In genomic region chr1:116288201-116288598, GRCh38 we compare ENCODE assay signal across 13 cellular contexts.
A peak's percentile ranks its signal among the peaks of the same experiment; 100 is the strongest.
DNase-seq lines count a peak whose midpoint lies in the region; ATAC-seq and TF ChIP-seq lines count a peak whose summit lies in the region.
"Had no signal": no experiment of that assay in that cellular context is flagged by ENCODE, and none has a peak within 500 bp of the region (broad histone marks: within the 10 kb centered on the region; RNA-seq: fewer than 3 reads in every experiment).

No MANE protein-coding gene starts in this region.

- H3K4me3 Mint-ChIP-seq in activated CD4-positive, alpha-beta memory T cell treated with anti-CD3 and anti-CD28 coated beads, Interleukin-2, amount 10 ng/mL, durations not matched to agents 7 days and 5 days = no peak overlapping the region
- H3K4me3 Mint-ChIP-seq: activated CD8-positive, alpha-beta T cell treated with anti-CD3 and anti-CD28 coated beads, Interleukin-2, amount 10 ng/mL, durations not matched to agents 7 days and 5 days; T-cell had no signal

- POLR2A ChIA-PET in activated CD4-positive, alpha-beta memory T cell treated with anti-CD3 and anti-CD28 coated beads, Interleukin-2, amount 10 ng/mL, durations not matched to agents 7 days and 5 days (lab: Charles Lee) = no interaction called here

- peaks cover 5% of the 10 kb centered on the region for H3K27me3 Mint-ChIP-seq in activated CD4-positive, alpha-beta memory T cell treated with anti-CD3 and anti-CD28 coated beads, Interleukin-2, amount 10 ng/mL, durations not matched to agents 7 days and 5 days
- H3K27me3 Mint-ChIP-seq: T-cell had no signal

- no peak overlapping the region for H3K27ac Mint-ChIP-seq in activated CD4-positive, alpha-beta memory T cell treated with anti-CD3 and anti-CD28 coated beads, Interleukin-2, amount 10 ng/mL, durations not matched to agents 7 days and 5 days
- H3K27ac Mint-ChIP-seq: activated CD8-positive, alpha-beta T cell treated with anti-CD3 and anti-CD28 coated beads, Interleukin-2, amount 10 ng/mL, durations not matched to agents 7 days and 5 days had no signal

- ATAC-seq in GM19351 (IDR thresholded peaks at IDR 0.05; ENCODE audit: unreplicated experiment) (peak; percentile 98), HG02852 (IDR thresholded peaks at IDR 0.05; ENCODE audit: unreplicated experiment) (peak; percentile 95), esophagus mucosa (no peak)
- ATAC-seq: activated CD8-positive, alpha-beta T cell treated with anti-CD3 and anti-CD28 coated beads, Interleukin-2, amount 10 ng/mL, durations not matched to agents 7 days and 5 days; T-cell had no signal

- no peaks in the 10 kb centered on the region for H3K4me1 Mint-ChIP-seq in activated CD4-positive, alpha-beta memory T cell treated with anti-CD3 and anti-CD28 coated beads, Interleukin-2, amount 10 ng/mL, durations not matched to agents 7 days and 5 days

- TF ChIP-seq CTCF in GM12865 (IDR thresholded peaks at IDR 0.05; ENCODE audit: insufficient read depth, low read depth, low read length, missing control alignments) = no peak

- no peaks in the 10 kb centered on the region for H3K9me3 Mint-ChIP-seq in activated CD4-positive, alpha-beta memory T cell treated with anti-CD3 and anti-CD28 coated beads, Interleukin-2, amount 10 ng/mL, durations not matched to agents 7 days and 5 days
- H3K9me3 Mint-ChIP-seq: T-cell had no signal

- no peak overlapping the region for H3K4me3 ChIP-seq in GM12865 (ENCODE audit: low read depth, low read length)

- no peaks in the 10 kb centered on the region for H3K36me3 Mint-ChIP-seq in activated CD4-positive, alpha-beta memory T cell treated with anti-CD3 and anti-CD28 coated beads, Interleukin-2, amount 10 ng/mL, durations not matched to agents 7 days and 5 days (ENCODE audit: low read depth)
- H3K36me3 Mint-ChIP-seq: T-cell had no signal

- DNase-seq in GM12865 (ENCODE audit: low read depth) (peak; percentile 53), NAMALWA (ENCODE audit: low spot score) (peak; percentile 2), KG1 (lab: John Stamatoyannopoulos, UW) (no peak), GM03348 (ENCODE audit: low spot score) (no peak)
- DNase-seq in activated CD4-positive, alpha-beta memory T cell treated with anti-CD3 and anti-CD28 coated beads, Interleukin-2, amount 10 ng/mL, durations not matched to agents 7 days and 5 days = no peak
- DNase-seq: activated CD8-positive, alpha-beta T cell treated with anti-CD3 and anti-CD28 coated beads, Interleukin-2, amount 10 ng/mL, durations not matched to agents 7 days and 5 days; mammary epithelial cell; NCI-H748 treated with DMSO at 0.1 percent for 48 hours; T-cell; trophoblast cell had no signal

- CTCF ChIA-PET in activated CD4-positive, alpha-beta memory T cell treated with anti-CD3 and anti-CD28 coated beads, Interleukin-2, amount 10 ng/mL, durations not matched to agents 7 days and 5 days (lab: Charles Lee) = no interaction called here

Comparison
In these comparisons a context has a peak if more than half of its experiments do, and no peak if none do; other contexts are left out.
1. DNase-seq: peak in GM12865 (single experiment) and NAMALWA (single experiment); none in activated CD4-positive, alpha-beta memory T cell treated with anti-CD3 and anti-CD28 coated beads, Interleukin-2, amount 10 ng/mL, durations not matched to agents 7 days and 5 days (single experiment), KG1 (single experiment) and GM03348 (single experiment).